Comparison of ENCODE assay signal across 9 cellular contexts in the genomic region with DNA sequence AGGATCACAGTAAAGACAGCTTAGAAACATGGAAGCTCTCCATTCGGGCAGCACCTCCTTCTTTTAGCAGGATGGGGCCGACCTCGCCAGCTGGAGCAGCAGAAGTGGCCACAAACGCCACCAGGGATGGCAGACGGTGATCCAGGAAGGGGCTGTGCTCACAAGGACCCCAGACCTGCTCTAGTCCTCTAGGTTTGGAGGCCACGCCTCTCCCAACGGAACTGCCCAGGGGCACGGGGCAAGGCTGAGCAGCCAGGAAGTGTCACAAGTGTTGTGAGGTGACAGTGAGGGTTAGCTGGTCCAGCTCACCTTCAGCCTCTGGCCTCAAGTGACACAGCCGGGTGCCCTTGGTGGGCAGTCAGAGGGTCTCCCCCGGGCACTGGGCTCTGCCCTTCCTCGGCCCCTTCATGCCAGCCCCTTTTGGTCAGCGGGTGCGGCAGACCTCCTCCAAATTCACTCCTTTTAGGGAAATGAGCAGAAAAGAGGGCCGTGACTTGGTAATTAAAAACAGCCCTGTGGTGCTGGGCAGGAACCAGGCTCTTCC. TPM values are rescaled to one million over a fixed set of nuclear protein-coding genes. Genes with fewer than 3 reads are reported as not detected.
A peak's percentile ranks its signal among the peaks of the same experiment; 100 is the strongest.
DNase-seq lines count a peak whose midpoint lies in the region; ATAC-seq and TF ChIP-seq lines count a peak whose summit lies in the region.
"Had no signal": no experiment of that assay in that cellular context is flagged by ENCODE, and none has a peak within 500 bp of the region (broad histone marks: within the 10 kb centered on the region; RNA-seq: fewer than 3 reads in every experiment).

No MANE protein-coding gene starts in this region.

- WGBS in mesenchymal stem cell = 72% methylated on average over 10 of the region's 14 CpGs

- no peaks in the 10 kb centered on the region for H3K27me3 ChIP-seq in MG63
- no peaks in the 10 kb centered on the region for H3K27me3 ChIP-seq in mesenchymal stem cell (ENCODE audit: control insufficient read depth in 1 of 2, insufficient read depth in 1 of 2, low read length in 2 of 2)
- H3K27me3 ChIP-seq in thoracic aorta (replicated peaks; ENCODE audit: insufficient read depth) = no peaks in the 10 kb centered on the region

- H3K4me1 ChIP-seq in mesenchymal stem cell (ENCODE audit: control insufficient read depth, insufficient read depth, low read depth, low read length) (peaks cover 70% of the 10 kb centered on the region), thoracic aorta (ENCODE audit: control insufficient read depth in 1 of 2, low read depth in 2 of 2) (peaks cover 51 to 85% of the 10 kb centered on the region in 2 donors)

- peak overlapping the region; percentile 94 for H3K27ac ChIP-seq in mesenchymal stem cell (ENCODE audit: low read length, poor library complexity, severe bottlenecking)
- H3K27ac ChIP-seq in thoracic aorta = peak overlapping the region; percentile 87 to 91

- H4K91ac ChIP-seq in mesenchymal stem cell (ENCODE audit: low read length) = peak overlapping the region; percentile 95

- no peak overlapping the region for H2AFZ ChIP-seq in mesenchymal stem cell (ENCODE audit: low read depth, low read length)

- H2BK12ac ChIP-seq in mesenchymal stem cell (ENCODE audit: low read length in 2 of 2) = peak overlapping the region; percentile 46 to 97

- peak overlapping the region; percentile 98 for H2BK120ac ChIP-seq in mesenchymal stem cell (ENCODE audit: low read depth, low read length)

- H4K8ac ChIP-seq in mesenchymal stem cell (ENCODE audit: low read length) = peak overlapping the region; percentile 72

- no peak overlapping the region for H3K4me2 ChIP-seq in mesenchymal stem cell (ENCODE audit: low read length, poor library complexity, severe bottlenecking)

- POLR2A ChIA-PET in MCF 10A (lab: Yijun Ruan, JAX) = interaction anchor here (1.4 to 2.3 kb wide), 2 partner anchors 16 to 20 kb away, joined by 4 to 11 read pairs; no protein-coding TSS in a partner anchor

- peak overlapping the region; percentile 71 for H2BK15ac ChIP-seq in mesenchymal stem cell (ENCODE audit: low read depth, poor library complexity, severe bottlenecking)

- H3K9me3 Mint-ChIP-seq in MCF 10A (ENCODE audit: unreplicated experiment) = no peaks in the 10 kb centered on the region
- H3K9me3 Mint-ChIP-seq: activated naive CD4-positive, alpha-beta T cell treated with anti-CD3 and anti-CD28 coated beads, Interleukin-2, amount 50 U/mL, for 24 hours had no signal

- intact Hi-C loops in MCF 10A (cut with micrococcal nuclease) = loop anchor here (1.0 to 5.0 kb wide), 2 partner anchors 40 to 89 kb away; no protein-coding TSS in a partner anchor

- H3K36me3 ChIP-seq in MG63 (peaks cover 53% of the 10 kb centered on the region), mesenchymal stem cell (ENCODE audit: control insufficient read depth in 1 of 2, insufficient read depth in 2 of 2, low read depth in 1 of 2, low read length in 2 of 2) (peaks cover 14 to 33% of the 10 kb centered on the region in 2 experiments), thoracic aorta (no peaks in the 10 kb centered on the region)

- H3K9me3 ChIP-seq in MG63 (no peaks in the 10 kb centered on the region), mesenchymal stem cell (ENCODE audit: control insufficient read depth, low read length) (no peaks in the 10 kb centered on the region), thoracic aorta (no peaks in the 10 kb centered on the region)

- peaks cover 38% of the 10 kb centered on the region for H3K79me1 ChIP-seq in mesenchymal stem cell (replicated peaks; ENCODE audit: low read length, poor library complexity, severe bottlenecking)

- ATAC-seq in thoracic aorta (ENCODE audit: insufficient number of reproducible peaks, low FRiP score, low read depth) = no peak
- ATAC-seq in HG02759 (IDR thresholded peaks at IDR 0.05; ENCODE audit: unreplicated experiment) = no peak

- TF ChIP-seq CTCF in MCF 10A (IDR thresholded peaks at IDR 0.05; ENCODE audit: unreplicated experiment) = no peak
- no peak for TF ChIP-seq CTCF in thoracic aorta (IDR thresholded peaks at IDR 0.05)

- peak overlapping the region; percentile 94 for H3K9ac ChIP-seq in mesenchymal stem cell (ENCODE audit: low read length)

- H3K27me3 Mint-ChIP-seq in MCF 10A (ENCODE audit: insufficient read depth, unreplicated experiment) = no peaks in the 10 kb centered on the region
- H3K27me3 Mint-ChIP-seq: activated naive CD4-positive, alpha-beta T cell treated with anti-CD3 and anti-CD28 coated beads, Interleukin-2, amount 50 U/mL, for 24 hours had no signal

- peak overlapping the region in 1 of 2 experiments; percentile 10 for H3K23ac ChIP-seq in mesenchymal stem cell (ENCODE audit: low read length in 2 of 2)

- DNase-seq in MG63 (no peak), MCF 10A (ENCODE audit: unreplicated experiment) (no peak), mesenchymal stem cell (no peak), thoracic aorta (ENCODE audit: low spot score) (no peak), NCI-H1417 (lab: John Stamatoyannopoulos, UW) (no peak), NCI-H524 treated with DMSO at 0.1 percent for 48 hours (lab: John Stamatoyannopoulos, UW) (no peak), NCI-H2196 (lab: John Stamatoyannopoulos, UW; ENCODE audit: unreplicated experiment) (no peak)

- peak overlapping the region; percentile 58 for H3K4me3 Mint-ChIP-seq in MCF 10A (ENCODE audit: unreplicated experiment)
- H3K4me3 Mint-ChIP-seq: activated naive CD4-positive, alpha-beta T cell treated with anti-CD3 and anti-CD28 coated beads, Interleukin-2, amount 50 U/mL, for 24 hours had no signal

- CTCF ChIA-PET in MCF 10A (lab: Yijun Ruan, JAX) = interaction anchor here (0.6 to 1.3 kb wide), 5 partner anchors 9 to 111 kb away, joined by 3 to 8 read pairs (median 4); no protein-coding TSS in a partner anchor

- H3K36me3 Mint-ChIP-seq in MCF 10A (ENCODE audit: insufficient read depth, unreplicated experiment) = no peaks in the 10 kb centered on the region
- H3K36me3 Mint-ChIP-seq: activated naive CD4-positive, alpha-beta T cell treated with anti-CD3 and anti-CD28 coated beads, Interleukin-2, amount 50 U/mL, for 24 hours had no signal

- H3K4me3 ChIP-seq in MG63 (peak overlapping the region; percentile 9), mesenchymal stem cell (ENCODE audit: insufficient read depth in 1 of 2, low read depth in 1 of 2, low read length in 2 of 2) (peak overlapping the region in 1 of 2 experiments; percentile 50), thoracic aorta (peak overlapping the region; percentile 59)

- peaks cover 21% of the 10 kb centered on the region for H3K4me1 Mint-ChIP-seq in MCF 10A (ENCODE audit: insufficient read depth, unreplicated experiment)

- H3K14ac ChIP-seq in mesenchymal stem cell (ENCODE audit: low read length in 2 of 2) = peak overlapping the region in 1 of 2 experiments; percentile 87

- peak overlapping the region; percentile 58 for H2AK5ac ChIP-seq in mesenchymal stem cell (ENCODE audit: low read length, severe bottlenecking)

- peak overlapping the region; percentile 79 for H2BK5ac ChIP-seq in mesenchymal stem cell (ENCODE audit: low read depth, low read length, poor library complexity, severe bottlenecking)

- TSS peak; percentile 28 for BruUV-seq in MCF 10A (replicated peaks; lab: Mats Ljungman, UMichigan)

- H3K4ac ChIP-seq in mesenchymal stem cell (ENCODE audit: low read depth in 1 of 2, low read length in 2 of 2) = peak overlapping the region; percentile 95 to 99

- H3K18ac ChIP-seq in mesenchymal stem cell (ENCODE audit: low read depth in 1 of 2, low read length in 2 of 2) = peak overlapping the region; percentile 86 to 98

- H3K27ac Mint-ChIP-seq in MCF 10A (ENCODE audit: low read depth, unreplicated experiment) = peak overlapping the region; percentile 91
- H3K27ac Mint-ChIP-seq: activated naive CD4-positive, alpha-beta T cell treated with anti-CD3 and anti-CD28 coated beads, Interleukin-2, amount 50 U/mL, for 24 hours had no signal

RNA-seq across cellular contexts. Expression of gene CEP295NL, which starts 20.4 kb away (rescaled TPM):
- 0.67 TPM in 1 of 2 replicates, not detected in the other for total RNA-seq in MG63 (2014; rRNA removed; shearing (Covaris generic); ENCODE audit: low replicate concordance)
- 0.68 and 0.86 TPM in 2 replicates for total RNA-seq in MCF 10A (2022)
- 0.04 TPM for polyA plus RNA-seq in mesenchymal stem cell (2013, experiment 1 of 2)
- polyA plus RNA-seq in mesenchymal stem cell (2013, experiment 2 of 2) = 0.05 TPM
- total RNA-seq in thoracic aorta = 10 to 100 TPM in 1 of 2 donors, 1 to 10 TPM in 1; 6.8 to 13.0 TPM

RNA-seq across cellular contexts. Expression of gene USP36, which starts 42.0 kb away (rescaled TPM):
- total RNA-seq in MG63 (2014; rRNA removed; shearing (Covaris generic); ENCODE audit: low replicate concordance) = 16.3 and 33.4 TPM in 2 replicates
- total RNA-seq in MCF 10A (2022) (118 and 119 TPM in 2 replicates), thoracic aorta (10 to 100 TPM; 40.3 to 95.9 TPM)
- polyA plus RNA-seq in mesenchymal stem cell (2013, experiment 1 of 2) = 31.5 TPM
- polyA plus RNA-seq in mesenchymal stem cell (2013, experiment 2 of 2) = 30.8 TPM

RNA-seq across cellular contexts. Expression of gene TIMP2, which starts 42.6 kb away (rescaled TPM):
- total RNA-seq in MG63 (2014; rRNA removed; shearing (Covaris generic); ENCODE audit: low replicate concordance) = 127 and 145 TPM in 2 replicates
- 24.8 and 35.1 TPM in 2 replicates for total RNA-seq in MCF 10A (2022)
- 391 TPM for polyA plus RNA-seq in mesenchymal stem cell (2013, experiment 1 of 2)
- polyA plus RNA-seq in mesenchymal stem cell (2013, experiment 2 of 2) = 397 TPM
- total RNA-seq in thoracic aorta = 100 to 1,000 TPM; 475 to 619 TPM
